7 cellular contexts compared by ENCODE assay signal in the genomic region with DNA sequence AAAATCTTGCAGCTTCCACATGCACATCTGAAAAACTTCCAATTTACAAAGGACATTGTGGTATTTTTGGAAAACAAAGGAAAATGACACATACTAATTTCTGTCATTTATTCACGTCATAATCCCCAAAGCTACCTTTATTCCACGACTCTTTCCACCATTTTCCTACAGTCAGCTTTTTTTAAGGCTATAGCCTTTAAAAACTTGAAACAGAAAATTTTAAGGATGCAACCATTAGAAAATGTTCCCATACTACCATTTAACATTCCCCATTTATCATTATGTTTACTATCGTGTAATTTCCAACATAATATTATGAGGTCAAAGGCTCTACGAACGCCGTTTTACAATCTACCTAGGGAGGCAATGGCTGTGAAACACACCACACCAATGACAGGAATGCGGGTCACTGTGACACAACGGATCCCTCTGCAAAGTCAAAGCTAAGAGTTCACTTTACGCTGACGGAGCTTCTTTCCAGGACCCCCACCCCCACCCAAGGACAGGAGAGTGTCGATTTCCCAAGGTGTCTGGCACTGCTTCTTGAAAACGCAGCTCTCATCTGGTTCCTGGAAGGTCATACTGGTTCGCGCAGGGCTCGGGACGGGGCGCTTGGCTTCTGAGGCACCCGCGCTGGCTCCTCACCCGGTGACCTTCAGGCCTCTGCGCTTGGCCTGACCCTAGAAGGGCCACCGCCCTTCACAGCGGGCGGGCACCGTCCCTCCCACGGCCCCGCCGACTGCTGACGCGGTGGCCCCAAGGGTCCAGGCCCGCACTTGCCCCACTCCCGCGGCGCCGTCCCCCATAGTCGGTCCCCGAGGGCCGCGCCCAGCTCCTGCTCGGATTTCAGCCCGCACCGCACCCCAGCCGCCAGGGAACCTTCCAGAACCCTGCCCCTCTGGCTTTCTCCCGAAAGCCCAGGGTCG. TPM values are rescaled to one million over a fixed set of nuclear protein-coding genes. Genes with fewer than 3 reads are reported as not detected.
A peak's percentile ranks its signal among the peaks of the same experiment; 100 is the strongest.
DNase-seq lines count a peak whose midpoint lies in the region; ATAC-seq and TF ChIP-seq lines count a peak whose summit lies in the region.

No MANE protein-coding gene starts in this region.

- H4K20me1 ChIP-seq in OCI-LY1 (ENCODE audit: insufficient read depth, low read length): no peaks in the 10 kb centered on the region

- H3F3A ChIP-seq in OCI-LY1 (ENCODE audit: insufficient read depth, low read length): no peaks in the 10 kb centered on the region

- H3K9me3 ChIP-seq in OCI-LY1 (ENCODE audit: low read length) (no peaks in the 10 kb centered on the region), thoracic aorta (no peaks in the 10 kb centered on the region)

- intact Hi-C loops in lower leg skin (cut with DNase I; ENCODE audit: low total_unique reads): no loop called here

- TF ChIP-seq POLR2A in lower leg skin (IDR thresholded peaks at IDR 0.05): no peak

- 9 to 13% methylated on average over 44 to 45 of the region's 45 CpGs for WGBS in lower leg skin, 2 donors

- ATAC-seq in GM18520 (IDR thresholded peaks at IDR 0.05; ENCODE audit: unreplicated experiment): peak; percentile 7
- ATAC-seq in HG02610 (IDR thresholded peaks at IDR 0.05; ENCODE audit: unreplicated experiment): peak; percentile 38
- no peak for ATAC-seq in thoracic aorta (ENCODE audit: insufficient number of reproducible peaks, low FRiP score, low read depth)

- H3K79me2 ChIP-seq in OCI-LY1 (ENCODE audit: insufficient read depth, low read length): no peaks in the 10 kb centered on the region

- no peak overlapping the region for H3K27ac ChIP-seq in OCI-LY1 (ENCODE audit: low read depth, low read length, poor library complexity, severe bottlenecking)
- H3K27ac ChIP-seq in thoracic aorta: peak overlapping the region; percentile 85 to 87

- H3K4me2 ChIP-seq in OCI-LY1 (ENCODE audit: low read length): peak overlapping the region; percentile 81

- H2AFZ ChIP-seq in OCI-LY1 (ENCODE audit: low read length): 0 out of 2 replicates have a peak overlapping the region, but pooled peaks have one; percentile 66

- H3K4me1 ChIP-seq in OCI-LY1 (ENCODE audit: insufficient read depth, low read length, severe bottlenecking): peaks cover 13% of the 10 kb centered on the region
- peaks cover 13 to 37% of the 10 kb centered on the region in 2 donors for H3K4me1 ChIP-seq in thoracic aorta (ENCODE audit: control insufficient read depth in 1 of 2, low read depth in 2 of 2)

- DNase-seq in dermis blood vessel endothelial cell: peak; percentile 50
- DNase-seq in lower leg skin (ENCODE audit: low spot score in 2 of 2): peak; percentile 46 to 94
- DNase-seq in thoracic aorta (ENCODE audit: low spot score): no peak
- DNase-seq in NCI-H82 treated with DMSO at 0.1 percent for 48 hours (lab: John Stamatoyannopoulos, UW; ENCODE audit: unreplicated experiment): no peak

- H3K9ac ChIP-seq in OCI-LY1 (ENCODE audit: low read length): peak overlapping the region; percentile 67

- H3K27me3 ChIP-seq in OCI-LY1 (ENCODE audit: insufficient read depth, low read length) (no peaks in the 10 kb centered on the region; the same call in 1 of the 2 replicates), thoracic aorta (replicated peaks; ENCODE audit: insufficient read depth) (no peaks in the 10 kb centered on the region)

- H3K9me2 ChIP-seq in OCI-LY1 (ENCODE audit: low read depth, low read length): no peaks in the 10 kb centered on the region

- no peaks in the 10 kb centered on the region for H3K36me3 ChIP-seq in OCI-LY1 (ENCODE audit: insufficient read depth, low read length)
- H3K36me3 ChIP-seq in thoracic aorta: no peaks in the 10 kb centered on the region

- no peak for TF ChIP-seq CTCF in OCI-LY1 (IDR thresholded peaks at IDR 0.05; ENCODE audit: low read length)
- no peak for TF ChIP-seq CTCF in lower leg skin (IDR thresholded peaks at IDR 0.05)
- peak; percentile 10 for TF ChIP-seq CTCF in thoracic aorta (IDR thresholded peaks at IDR 0.05)

- peak overlapping the region; percentile 71 for H3K4me3 ChIP-seq in OCI-LY1 (ENCODE audit: low read depth, low read length, poor library complexity, severe bottlenecking)
- peak overlapping the region; percentile 66 for H3K4me3 ChIP-seq in lower leg skin (ENCODE audit: low read depth, poor library complexity, severe bottlenecking)
- H3K4me3 ChIP-seq in thoracic aorta: peak overlapping the region; percentile 84

RNA-seq across cellular contexts. Expression of a gene that starts 50.6 kb away (rescaled TPM):
- total RNA-seq in dermis blood vessel endothelial cell (1.4 and 6.0 TPM in 2 replicates), lower leg skin (10 to 100 TPM in 3 of 4 donors, 1 to 10 TPM in 1; 8.2 to 71.6 (median 17.2) TPM), thoracic aorta (100 to 1,000 TPM in 1 of 2 donors, 10 to 100 TPM in 1; 10.7 to 160 TPM)

Comparison
In these comparisons a context has a peak if more than half of its experiments do, and no peak if none do; other contexts are left out.
1. DNase-seq: peak in dermis blood vessel endothelial cell (single experiment) and lower leg skin (2 of 2); none in thoracic aorta (single experiment) and NCI-H82 treated with DMSO at 0.1 percent for 48 hours (single experiment).
2. Peak in every context shown above with its lines, with median percentiles within 50 percentile points of each other: H3K4me3 ChIP-seq.